25 cellular contexts compared by ENCODE assay signal in genomic region chr6:12873706-12874105, GRCh38.
"Had no signal": no experiment of that assay in that cellular context is flagged by ENCODE, and none has a peak within 500 bp of the region (broad histone marks: within the 10 kb centered on the region; RNA-seq: fewer than 3 reads in every experiment).

No MANE protein-coding gene starts in this region.

- H3K4me1 ChIP-seq: gastrocnemius medialis, psoas muscle, right atrium auricular region, spleen, suprapubic skin, tibial artery, upper lobe of right lung had no signal

- H3K36me3 ChIP-seq: gastrocnemius medialis, neutrophil, ovary, right atrium auricular region, spleen, suprapubic skin, tibial artery, upper lobe of right lung had no signal

- H3K4me3 ChIP-seq: coronary artery, gastrocnemius medialis, ovary, psoas muscle, right atrium auricular region, spleen, suprapubic skin, tibial artery, upper lobe of right lung had no signal

- H3K9me3 ChIP-seq: gastrocnemius medialis, neutrophil, psoas muscle, right atrium auricular region, spleen, suprapubic skin, tibial artery, upper lobe of right lung had no signal

- H3K27me3 ChIP-seq: gastrocnemius medialis, ovary, right atrium auricular region, upper lobe of right lung had no signal

- DNase-seq: activated CD4-positive, alpha-beta T cell treated with anti-CD3 and anti-CD28 coated beads, Interleukin-2, amount 50 U/mL, for 1 hour; activated CD8-positive, alpha-beta T cell treated with anti-CD3 and anti-CD28 coated beads for 36 hours; activated naive CD8-positive, alpha-beta T cell treated with anti-CD3 and anti-CD28 coated beads, Interleukin-2, amount 50 U/mL, for 24 hours; activated T-cell treated with anti-CD3 and anti-CD28 coated beads, Interleukin-2, amount 50 U/mL, for 48 hours; amygdala; cerebellar nuclear complex; effector memory CD8-positive, alpha-beta T cell; erythroblast; gastrocnemius medialis; glutamatergic neuron; left cardiac atrium; left ventricle myocardium superior; naive B cell; nephron progenitor cell; ovary; psoas muscle; spleen; stimulated activated naive CD4-positive, alpha-beta T cell; T-helper 2 cell; tibial artery; upper lobe of right lung had no signal

- H3K27ac ChIP-seq: coronary artery, gastrocnemius medialis, neutrophil, ovary, psoas muscle, right atrium auricular region, spleen, suprapubic skin, tibial artery, upper lobe of right lung had no signal
